ENCODE assay signal across 21 cellular contexts in the genomic region with DNA sequence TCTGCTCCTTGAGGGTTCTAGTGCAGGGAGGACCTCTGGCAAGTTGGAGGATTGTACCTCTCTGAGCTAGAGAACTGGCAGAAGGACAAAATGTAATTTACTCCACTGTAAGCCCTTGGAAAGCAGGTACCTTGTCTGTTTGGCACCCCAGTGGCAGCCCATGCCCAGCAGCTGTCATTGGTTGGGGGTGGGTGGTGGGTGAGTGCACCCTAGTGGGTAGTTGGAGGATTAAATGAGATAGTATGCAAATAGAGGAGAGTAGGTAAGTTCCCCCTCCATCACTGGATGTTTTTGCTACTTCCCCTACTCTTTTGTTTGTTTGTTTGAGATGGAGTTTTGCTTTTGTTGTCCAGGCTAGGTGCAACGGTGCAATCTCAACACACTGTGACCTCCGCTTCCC.
"Had no signal": no experiment of that assay in that cellular context is flagged by ENCODE, and none has a peak within 500 bp of the region (broad histone marks: within the 10 kb centered on the region; RNA-seq: fewer than 3 reads in every experiment).

No MANE protein-coding gene starts in this region.

- ATAC-seq: activated naive CD4-positive, alpha-beta T cell treated with anti-CD3 and anti-CD28 coated beads, Interleukin-2, amount 50 U/mL, for 72 hours; activated T-cell treated with anti-CD3 and anti-CD28 coated beads, Interleukin-2, amount 50 U/mL, for 72 hours; left lung; right lobe of liver; stimulated activated effector memory CD8-positive, alpha-beta T cell treated with anti-CD3 and anti-CD28 coated beads, Interleukin-12 subunit alpha, Interleukin-12 subunit beta, amount 100 ng/mL, for 72 hours had no signal

- H3K36me3 ChIP-seq: breast epithelium, left lung, right lobe of liver, upper lobe of left lung, vagina had no signal

- H3K27ac ChIP-seq: breast epithelium, left lung, right lobe of liver, upper lobe of left lung, vagina had no signal

- H3K4me3 ChIP-seq: breast epithelium, left lung, right lobe of liver, upper lobe of left lung, vagina had no signal

- H3K4me3 Mint-ChIP-seq: activated T-cell treated with anti-CD3 and anti-CD28 coated beads, Interleukin-2, amount 50 U/mL, for 72 hours; nephron; stimulated activated effector memory CD8-positive, alpha-beta T cell treated with anti-CD3 and anti-CD28 coated beads, Interleukin-12 subunit alpha, Interleukin-12 subunit beta, amount 100 ng/mL, for 72 hours; stimulated activated naive CD8-positive, alpha-beta T cell treated with anti-CD3 and anti-CD28 coated beads, Interleukin-15, Interleukin-2, amounts not matched to agents 100 ng/mL and 50 ng/mL, for 24 hours had no signal

- H3K9me3 Mint-ChIP-seq: activated naive CD4-positive, alpha-beta T cell treated with anti-CD3 and anti-CD28 coated beads, Interleukin-2, amount 50 U/mL, for 72 hours; activated T-cell treated with anti-CD3 and anti-CD28 coated beads, Interleukin-2, amount 50 U/mL, for 72 hours; nephron; stimulated activated effector memory CD8-positive, alpha-beta T cell treated with anti-CD3 and anti-CD28 coated beads, Interleukin-12 subunit alpha, Interleukin-12 subunit beta, amount 100 ng/mL, for 72 hours; stimulated activated naive CD8-positive, alpha-beta T cell treated with anti-CD3 and anti-CD28 coated beads, Interleukin-15, Interleukin-2, amounts not matched to agents 100 ng/mL and 50 ng/mL, for 24 hours had no signal

- H3K27ac Mint-ChIP-seq: activated naive CD4-positive, alpha-beta T cell treated with anti-CD3 and anti-CD28 coated beads, Interleukin-2, amount 50 U/mL, for 72 hours; activated T-cell treated with anti-CD3 and anti-CD28 coated beads, Interleukin-2, amount 50 U/mL, for 72 hours; nephron; stimulated activated effector memory CD8-positive, alpha-beta T cell treated with anti-CD3 and anti-CD28 coated beads, Interleukin-12 subunit alpha, Interleukin-12 subunit beta, amount 100 ng/mL, for 72 hours; stimulated activated naive CD8-positive, alpha-beta T cell treated with anti-CD3 and anti-CD28 coated beads, Interleukin-15, Interleukin-2, amounts not matched to agents 100 ng/mL and 50 ng/mL, for 24 hours had no signal

- DNase-seq: activated CD4-positive, alpha-beta T cell treated with anti-CD3 and anti-CD28 coated beads, Interleukin-2, amount 50 U/mL, for 1 hour; activated CD4-positive, CD25-positive, alpha-beta regulatory T cell treated with anti-CD3 and anti-CD28 coated beads, Interleukin-2, amount 50 U/mL, for 72 hours; activated naive CD4-positive, alpha-beta T cell; activated T-cell treated with anti-CD3 and anti-CD28 coated beads for 4 hours; activated T-cell treated with anti-CD3 and anti-CD28 coated beads, Interleukin-2, amount 50 U/mL, for 72 hours; effector memory CD4-positive, alpha-beta T cell; erythroblast; left lung; posterior cingulate gyrus; right lobe of liver; stimulated activated CD4-positive, alpha-beta T cell treated with anti-CD3 and anti-CD28 coated beads, Interleukin-4, amount 100 ng/mL, for 1 hour; substantia nigra; T-helper 2 cell; upper lobe of left lung had no signal

- H3K27me3 Mint-ChIP-seq: stimulated activated naive CD8-positive, alpha-beta T cell treated with anti-CD3 and anti-CD28 coated beads, Interleukin-15, Interleukin-2, amounts not matched to agents 100 ng/mL and 50 ng/mL, for 24 hours had no signal

- H3K4me1 Mint-ChIP-seq: stimulated activated effector memory CD8-positive, alpha-beta T cell treated with anti-CD3 and anti-CD28 coated beads, Interleukin-12 subunit alpha, Interleukin-12 subunit beta, amount 100 ng/mL, for 72 hours had no signal

- H3K27me3 ChIP-seq: breast epithelium, left lung, right lobe of liver, upper lobe of left lung, vagina had no signal

- H3K36me3 Mint-ChIP-seq: activated naive CD4-positive, alpha-beta T cell treated with anti-CD3 and anti-CD28 coated beads, Interleukin-2, amount 50 U/mL, for 72 hours; stimulated activated effector memory CD8-positive, alpha-beta T cell treated with anti-CD3 and anti-CD28 coated beads, Interleukin-12 subunit alpha, Interleukin-12 subunit beta, amount 100 ng/mL, for 72 hours had no signal

- H3K4me1 ChIP-seq: breast epithelium, left lung, right lobe of liver, upper lobe of left lung had no signal

- FAIRE-seq: colon had no signal

- H3K9me3 ChIP-seq: breast epithelium, left lung, right lobe of liver, upper lobe of left lung, vagina had no signal
